In genomic region chr7:1370738-1371137, GRCh38 we compare ENCODE assay signal across 19 cellular contexts.
A peak's percentile ranks its signal among the peaks of the same experiment; 100 is the strongest.
DNase-seq lines count a peak whose midpoint lies in the region; ATAC-seq and TF ChIP-seq lines count a peak whose summit lies in the region.
"Had no signal": no experiment of that assay in that cellular context is flagged by ENCODE, and none has a peak within 500 bp of the region (broad histone marks: within the 10 kb centered on the region; RNA-seq: fewer than 3 reads in every experiment).

No MANE protein-coding gene starts in this region.

- H2AFZ ChIP-seq in neuronal stem cell (ENCODE audit: low read length) = no peak overlapping the region
- H2AFZ ChIP-seq: GM23338 had no signal

- no peak overlapping the region for H2BK120ac ChIP-seq in neuronal stem cell (ENCODE audit: low read depth, low read length)

- intact Hi-C loops in left ventricle myocardium superior (cut with micrococcal nuclease) (no loop called here), heart right ventricle (cut with DNase I) (no loop called here), Panc1 (cut with micrococcal nuclease; ENCODE audit: unreplicated experiment) (loop anchor here (10.0 kb wide), 1 partner anchor 146 kb away; no protein-coding TSS in a partner anchor)

- H3K4me1 ChIP-seq in heart right ventricle (peaks cover 0 to 5% (median 0%) of the 10 kb centered on the region in 9 donors), Panc1 (ENCODE audit: control insufficient read depth, insufficient read depth, low read length) (peaks cover 15% of the 10 kb centered on the region), neuronal stem cell (ENCODE audit: control insufficient read depth in 2 of 2, insufficient read depth in 1 of 2, low read depth in 1 of 2, low read length in 2 of 2) (peaks cover 0 to 10% of the 10 kb centered on the region in 2 donors)

- H3K4me2 ChIP-seq in neuronal stem cell (ENCODE audit: insufficient read depth, low read length, poor library complexity, severe bottlenecking) = no peak overlapping the region
- H3K4me2 ChIP-seq: GM23338, KMS-11 had no signal

- H3K9ac ChIP-seq in neuronal stem cell (ENCODE audit: low read depth, low read length, poor library complexity) = peak overlapping the region; percentile 4
- H3K9ac ChIP-seq: BLaER1 treated with 17β-estradiol and CSF1 and Interleukin-3, amounts not matched to agents 10 nM and 100 nM; KMS-11 had no signal

- DNase-seq in left ventricle myocardium superior (peak; percentile 14), heart right ventricle (no peak), Panc1 (ENCODE audit: low read depth, low spot score) (no peak), chondrocyte (ENCODE audit: low spot score) (peak; percentile 43), neuronal stem cell (ENCODE audit: low spot score) (no peak), NCI-H524 treated with DMSO at 0.1 percent for 48 hours (lab: John Stamatoyannopoulos, UW) (no peak), ureter (ENCODE audit: low spot score) (no peak)
- DNase-seq in activated naive CD8-positive, alpha-beta T cell treated with anti-CD3 and anti-CD28 coated beads, Interleukin-2, amount 50 U/mL, for 24 hours = no peak
- DNase-seq: 8988T; CD4-positive, CD25-positive, alpha-beta regulatory T cell; CD8-positive, alpha-beta memory T cell; COR-L47; DMS 273 treated with DMSO at 0.1 percent for 48 hours; DMS53 had no signal

- BruUV-seq in Panc1 (replicated peaks; lab: Mats Ljungman, UMichigan) = no TSS peak

- no peak overlapping the region for H3K18ac ChIP-seq in neuronal stem cell (ENCODE audit: low read length)

- H2BK15ac ChIP-seq in neuronal stem cell (ENCODE audit: low read length) = no peak overlapping the region

- no peak overlapping the region for H3K27ac ChIP-seq in heart right ventricle
- no peak overlapping the region for H3K27ac ChIP-seq in Panc1 (ENCODE audit: low read length)
- no peak overlapping the region for H3K27ac ChIP-seq in neuronal stem cell (replicated peaks; ENCODE audit: low read length)
- H3K27ac ChIP-seq: BLaER1 treated with 17β-estradiol and CSF1 and Interleukin-3, amounts not matched to agents 10 nM and 100 nM; KMS-11 had no signal

- H3K4me3 Mint-ChIP-seq in chondrocyte (ENCODE audit: unreplicated experiment) = no peak overlapping the region
- H3K4me3 Mint-ChIP-seq in activated naive CD8-positive, alpha-beta T cell treated with anti-CD3 and anti-CD28 coated beads, Interleukin-2, amount 50 U/mL, for 24 hours = no peak overlapping the region
- H3K4me3 Mint-ChIP-seq: B cell; CD4-positive, CD25-positive, alpha-beta regulatory T cell; CD8-positive, alpha-beta memory T cell; GM23338 had no signal

- H3K4ac ChIP-seq in neuronal stem cell (ENCODE audit: low read length) = no peak overlapping the region

- H4K8ac ChIP-seq in neuronal stem cell (ENCODE audit: low read depth, low read length) = no peak overlapping the region

- H3K9me3 Mint-ChIP-seq in chondrocyte (ENCODE audit: low read depth) = peaks cover 4% of the 10 kb centered on the region
- peaks cover 4% of the 10 kb centered on the region for H3K9me3 Mint-ChIP-seq in activated naive CD8-positive, alpha-beta T cell treated with anti-CD3 and anti-CD28 coated beads, Interleukin-2, amount 50 U/mL, for 24 hours
- H3K9me3 Mint-ChIP-seq: GM23338 had no signal

- ATAC-seq in left ventricle myocardium superior (no peak), heart right ventricle (no peak), Panc1 (peak; percentile 42; the same call in 1 of the 2 replicates)
- ATAC-seq in activated naive CD8-positive, alpha-beta T cell treated with anti-CD3 and anti-CD28 coated beads, Interleukin-2, amount 50 U/mL, for 24 hours = no peak
- ATAC-seq: HCT116 had no signal

- POLR2A ChIA-PET in Panc1 (lab: Charles Lee) = no interaction called here

- no peaks in the 10 kb centered on the region for H3K4me1 Mint-ChIP-seq in chondrocyte (ENCODE audit: low read depth)
- no peaks in the 10 kb centered on the region for H3K4me1 Mint-ChIP-seq in activated naive CD8-positive, alpha-beta T cell treated with anti-CD3 and anti-CD28 coated beads, Interleukin-2, amount 50 U/mL, for 24 hours

- H3K9me3 ChIP-seq in heart right ventricle (peaks cover 0 to 5% (median 0%) of the 10 kb centered on the region in 11 donors), Panc1 (ENCODE audit: control insufficient read depth, insufficient read depth, low read depth, low read length) (no peaks in the 10 kb centered on the region), neuronal stem cell (replicated peaks in 1 of 2; ENCODE audit: control insufficient read depth in 2 of 2, insufficient read depth in 1 of 2, low read depth in 1 of 2, low read length in 2 of 2) (peaks cover 1 to 3% of the 10 kb centered on the region in 2 donors)

- H3K36me3 ChIP-seq in heart right ventricle (no peaks in the 10 kb centered on the region), Panc1 (ENCODE audit: control insufficient read depth, insufficient read depth, low read length) (no peaks in the 10 kb centered on the region), neuronal stem cell (replicated peaks in 1 of 2; ENCODE audit: control insufficient read depth in 2 of 2, insufficient read depth in 2 of 2, low read length in 2 of 2) (no peaks in the 10 kb centered on the region)
- H3K36me3 ChIP-seq: BLaER1 treated with 17β-estradiol and CSF1 and Interleukin-3, amounts not matched to agents 10 nM and 100 nM had no signal

- H2BK12ac ChIP-seq in neuronal stem cell (ENCODE audit: low read length) = no peak overlapping the region

- peaks cover 3% of the 10 kb centered on the region for H3K36me3 Mint-ChIP-seq in chondrocyte (ENCODE audit: low read depth)
- no peaks in the 10 kb centered on the region for H3K36me3 Mint-ChIP-seq in activated naive CD8-positive, alpha-beta T cell treated with anti-CD3 and anti-CD28 coated beads, Interleukin-2, amount 50 U/mL, for 24 hours (ENCODE audit: low read depth)
- H3K36me3 Mint-ChIP-seq: CD4-positive, CD25-positive, alpha-beta regulatory T cell; CD8-positive, alpha-beta memory T cell had no signal

- no peak overlapping the region for H4K91ac ChIP-seq in neuronal stem cell (ENCODE audit: low read depth, low read length, poor library complexity)

- H3K23ac ChIP-seq in neuronal stem cell (ENCODE audit: low read depth, low read length, poor library complexity) = no peak overlapping the region

- H3K79me1 ChIP-seq in neuronal stem cell (ENCODE audit: low read depth, low read length) = no peaks in the 10 kb centered on the region

- H3K27me3 Mint-ChIP-seq in chondrocyte (ENCODE audit: low read depth) = peaks cover 59% of the 10 kb centered on the region
- H3K27me3 Mint-ChIP-seq in activated naive CD8-positive, alpha-beta T cell treated with anti-CD3 and anti-CD28 coated beads, Interleukin-2, amount 50 U/mL, for 24 hours = peaks cover 49% of the 10 kb centered on the region

- no peak overlapping the region for H3K4me3 ChIP-seq in heart right ventricle
- H3K4me3 ChIP-seq in Panc1 (ENCODE audit: low read depth in 2 of 2, low read length in 2 of 2) = no peak overlapping the region
- H3K4me3 ChIP-seq in neuronal stem cell (ENCODE audit: low read length in 2 of 2) = no peak overlapping the region
- H3K4me3 ChIP-seq: BLaER1 treated with 17β-estradiol and CSF1 and Interleukin-3, amounts not matched to agents 10 nM and 100 nM; GM23338 had no signal

- H3K27ac Mint-ChIP-seq in chondrocyte (ENCODE audit: unreplicated experiment) = no peak overlapping the region
- H3K27ac Mint-ChIP-seq in activated naive CD8-positive, alpha-beta T cell treated with anti-CD3 and anti-CD28 coated beads, Interleukin-2, amount 50 U/mL, for 24 hours = no peak overlapping the region
- H3K27ac Mint-ChIP-seq: B cell; CD8-positive, alpha-beta memory T cell; GM23338 had no signal

- TF ChIP-seq CTCF in heart right ventricle (IDR thresholded peaks at IDR 0.05) = no peak
- no peak for TF ChIP-seq CTCF in Panc1 (IDR thresholded peaks at IDR 0.05)
- TF ChIP-seq CTCF in chondrocyte (IDR thresholded peaks at IDR 0.05) = no peak

- no peak overlapping the region for H2AK5ac ChIP-seq in neuronal stem cell (ENCODE audit: low read depth, low read length)

- WGBS in heart right ventricle, 2 donors = 78% methylated on average over 9 of the region's 9 CpGs
- no CpG with 5 or more reads among the region's 9 CpGs for WGBS in neuronal stem cell (ENCODE audit: extremely low coverage in 2 of 2, insufficient read length in 2 of 2, insufficient replicate concordance in 1 of 2), 2 donors

- H2BK5ac ChIP-seq in neuronal stem cell (ENCODE audit: low read length) = no peak overlapping the region

- H3K14ac ChIP-seq in neuronal stem cell (ENCODE audit: low read length) = no peak overlapping the region

- CTCF ChIA-PET in Panc1 (lab: Charles Lee) = no interaction called here

- H3K27me3 ChIP-seq in heart right ventricle = peaks cover 20 to 96% (median 89%) of the 10 kb centered on the region in 7 donors
- no peaks in the 10 kb centered on the region for H3K27me3 ChIP-seq in Panc1 (ENCODE audit: control insufficient read depth, insufficient read depth, low read length)
- peaks cover 0 to 70% (median 27%) of the 10 kb centered on the region in 3 experiments for H3K27me3 ChIP-seq in neuronal stem cell (ENCODE audit: control insufficient read depth in 3 of 3, insufficient read depth in 3 of 3, low read depth in 1 of 3, low read length in 3 of 3)

- in situ Hi-C loops in Panc1 (cut with HindIII; ENCODE audit: low pct_unique_long_range_greater_than_20kb, low sequenced_read_pairs) = no loop called here

Comparison
In these comparisons a context has a peak if more than half of its experiments do, and no peak if none do; other contexts are left out.
1. DNase-seq: peak in left ventricle myocardium superior (single experiment) and chondrocyte (single experiment); none in heart right ventricle (0 of 2), Panc1 (single experiment), neuronal stem cell (single experiment), NCI-H524 treated with DMSO at 0.1 percent for 48 hours (single experiment), activated naive CD8-positive, alpha-beta T cell treated with anti-CD3 and anti-CD28 coated beads, Interleukin-2, amount 50 U/mL, for 24 hours (single experiment) and ureter (single experiment).